23 cellular contexts compared by ENCODE assay signal in the genomic region with DNA sequence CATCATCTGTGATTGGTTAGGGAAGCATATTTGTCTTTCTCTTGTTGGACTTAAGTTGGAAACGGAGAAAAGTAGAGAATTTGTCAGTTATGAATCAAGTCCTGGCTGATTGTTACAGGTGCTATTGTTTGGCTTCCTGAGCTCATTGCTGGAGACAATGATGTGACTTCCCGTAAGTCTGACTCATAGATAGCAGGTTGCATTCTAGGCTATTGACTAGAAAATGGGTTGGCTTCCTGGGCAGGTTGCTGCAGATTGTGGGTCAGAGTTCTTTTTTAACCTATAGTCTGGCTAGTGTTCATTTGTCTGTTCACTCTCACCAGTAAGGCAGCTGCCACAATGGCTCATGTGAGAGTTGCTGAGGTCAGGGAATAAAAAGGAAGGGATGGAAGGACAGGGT.
DNase-seq lines count a peak whose midpoint lies in the region; ATAC-seq and TF ChIP-seq lines count a peak whose summit lies in the region.
"Had no signal": no experiment of that assay in that cellular context is flagged by ENCODE, and none has a peak within 500 bp of the region (broad histone marks: within the 10 kb centered on the region; RNA-seq: fewer than 3 reads in every experiment).

No MANE protein-coding gene starts in this region.

- H3K9me3 ChIP-seq in SK-N-SH (no peaks in the 10 kb centered on the region), sigmoid colon (no peaks in the 10 kb centered on the region), colonic mucosa (no peaks in the 10 kb centered on the region)
- H3K9me3 ChIP-seq: SJCRH30 had no signal

- no peak for TF ChIP-seq POLR2A in sigmoid colon (IDR thresholded peaks at IDR 0.05)

- H3K79me2 ChIP-seq in SK-N-SH (ENCODE audit: insufficient read depth): no peaks in the 10 kb centered on the region

- POLR2A ChIA-PET in SK-N-SH (lab: Yijun Ruan, JAX): no interaction called here

- WGBS in SK-N-SH (ENCODE audit: low lambda C conversion rate): 25% methylated on average over 2 of the region's 2 CpGs
- 68 to 80% methylated on average over 2 of the region's 2 CpGs for WGBS in sigmoid colon, 2 donors

- 0 out of 2 replicates have a peak overlapping the region, but pooled peaks have one; percentile 16 for H2AFZ ChIP-seq in SK-N-SH (ENCODE audit: low read depth)

- H3K4me3 ChIP-seq in SK-N-SH (ENCODE audit: low read depth in 2 of 2, low read length in 1 of 2): no peak overlapping the region
- no peak overlapping the region for H3K4me3 ChIP-seq in sigmoid colon
- H3K4me3 ChIP-seq in colonic mucosa: no peak overlapping the region
- H3K4me3 ChIP-seq: BLaER1, SJCRH30, skin epidermis had no signal

- H3K27me3 ChIP-seq in SK-N-SH (ENCODE audit: insufficient read depth): no peaks in the 10 kb centered on the region
- no peaks in the 10 kb centered on the region for H3K27me3 ChIP-seq in sigmoid colon
- H3K27me3 ChIP-seq in colonic mucosa: no peaks in the 10 kb centered on the region
- H3K27me3 ChIP-seq: BLaER1, SJCRH30 had no signal

- H3K4me1 ChIP-seq in SK-N-SH (ENCODE audit: control insufficient read depth in 1 of 2, insufficient read depth in 2 of 2, low read depth in 1 of 2, low read length in 1 of 2): peaks cover 0 to 31% of the 10 kb centered on the region in 2 experiments; a peak in 1 of 4 replicates
- H3K4me1 ChIP-seq in sigmoid colon: peaks cover 0 to 12% (median 5%) of the 10 kb centered on the region in 4 donors
- H3K4me1 ChIP-seq in colonic mucosa: no peaks in the 10 kb centered on the region

- no peaks in the 10 kb centered on the region for H3K36me3 ChIP-seq in SK-N-SH (replicated peaks in 1 of 2; ENCODE audit: control insufficient read depth in 1 of 2, insufficient read depth in 2 of 2, low read length in 1 of 2)
- H3K36me3 ChIP-seq in sigmoid colon: no peaks in the 10 kb centered on the region
- no peaks in the 10 kb centered on the region for H3K36me3 ChIP-seq in colonic mucosa
- H3K36me3 ChIP-seq: BLaER1, SJCRH30 had no signal

- TF ChIP-seq CTCF in SK-N-SH (IDR thresholded peaks at IDR 0.05) (no peak), sigmoid colon (IDR thresholded peaks at IDR 0.05) (no peak), colonic mucosa (IDR thresholded peaks at IDR 0.05) (no peak)

- no peaks in the 10 kb centered on the region for H3K9me2 ChIP-seq in SK-N-SH

- TF ChIP-seq EP300 in SK-N-SH (IDR thresholded peaks at IDR 0.05; ENCODE audit: borderline replicate concordance in 1 of 2, low read depth in 1 of 2, low read length in 1 of 2) (no peak), sigmoid colon (IDR thresholded peaks at IDR 0.05) (no peak)

- no peak overlapping the region for H3K27ac ChIP-seq in SK-N-SH (ENCODE audit: low read depth in 2 of 2, low read length in 1 of 2)
- no peak overlapping the region for H3K27ac ChIP-seq in sigmoid colon
- H3K27ac ChIP-seq in colonic mucosa: no peak overlapping the region
- H3K27ac ChIP-seq: BLaER1, SJCRH30, skin epidermis had no signal

- CTCF ChIA-PET in SK-N-SH (lab: Yijun Ruan, JAX): interaction anchor here (1.1 kb wide), 1 partner anchor 9 kb away, joined by 3 read pairs; no protein-coding TSS in a partner anchor

- DNase-seq in SK-N-SH: no peak
- peak; percentile 76 to 77 for DNase-seq in SHP77 (lab: John Stamatoyannopoulos, UW)
- peak; percentile 80 for DNase-seq in pulmonary artery endothelial cell (ENCODE audit: low read depth, low spot score)
- no peak for DNase-seq in left lobe of liver (ENCODE audit: low spot score)
- DNase-seq in sigmoid colon: no peak
- DNase-seq in colonic mucosa: no peak
- DNase-seq: activated naive CD4-positive, alpha-beta T cell treated with anti-CD3 and anti-CD28 coated beads, Interleukin-2, amount 50 U/mL, for 16 hours; activated T-cell treated with anti-CD3 and anti-CD28 coated beads, Interleukin-2, amount 50 U/mL, for 72 hours; aorta; GDM1; H7; kidney glomerular epithelial cell; MV-4-11; NCI-H2029 treated with DMSO at 0.1 percent for 48 hours; NCI-H524; nephron progenitor cell; SJCRH30; stimulated activated CD4-positive, alpha-beta T cell treated with anti-CD3 and anti-CD28 coated beads, Interleukin-4, amount 100 ng/mL, for 1 hour; stimulated activated naive CD8-positive, alpha-beta T cell treated with anti-CD3 and anti-CD28 coated beads, Interleukin-15, amount 100 ng/mL, for 72 hours had no signal

- peaks cover 7% of the 10 kb centered on the region for H3F3A ChIP-seq in SK-N-SH (replicated peaks; ENCODE audit: insufficient read depth)

- H4K20me1 ChIP-seq in SK-N-SH (ENCODE audit: insufficient read depth): no peaks in the 10 kb centered on the region
- H4K20me1 ChIP-seq: BLaER1 had no signal

- TF ChIP-seq RAD21 in SK-N-SH (IDR thresholded peaks at IDR 0.05; ENCODE audit: low read length): no peak

- intact Hi-C loops in sigmoid colon (cut with DNase I): no loop called here
- intact Hi-C loops in colonic mucosa (cut with DNase I): no loop called here

- ATAC-seq in SK-N-SH treated with all-trans-retinoic acid at 6 μM for 48 hours (no peak), esophagus mucosa (peak; percentile 91), left lobe of liver (no peak)
- ATAC-seq: activated T-cell treated with anti-CD3 and anti-CD28 coated beads, Interleukin-2, amount 50 U/mL, for 72 hours; stimulated activated naive CD8-positive, alpha-beta T cell treated with anti-CD3 and anti-CD28 coated beads, Interleukin-15, amount 100 ng/mL, for 72 hours had no signal

- no peak overlapping the region for H3K4me2 ChIP-seq in SK-N-SH
- H3K4me2 ChIP-seq: BLaER1 had no signal

- no peak overlapping the region for H3K9ac ChIP-seq in SK-N-SH
- no peak overlapping the region for H3K9ac ChIP-seq in colonic mucosa (ENCODE audit: low read depth in 2 of 2, low read length in 2 of 2)
- H3K9ac ChIP-seq: BLaER1 had no signal

TF ChIP-seq in SK-N-SH, 30 proteins besides CTCF, POLR2A, EP300 and RAD21 (continues in another document):
- TF ChIP-seq JUND (IDR thresholded peaks at IDR 0.05): no peak
- no peak for TF ChIP-seq MEF2A (IDR thresholded peaks at IDR 0.05; ENCODE audit: borderline replicate concordance, low read depth)
- 0 out of 2 replicates have a peak, but pooled peaks have one; percentile 12 for TF ChIP-seq TCF12 (IDR thresholded peaks at IDR 0.05)
- TF ChIP-seq, protein P1, sequence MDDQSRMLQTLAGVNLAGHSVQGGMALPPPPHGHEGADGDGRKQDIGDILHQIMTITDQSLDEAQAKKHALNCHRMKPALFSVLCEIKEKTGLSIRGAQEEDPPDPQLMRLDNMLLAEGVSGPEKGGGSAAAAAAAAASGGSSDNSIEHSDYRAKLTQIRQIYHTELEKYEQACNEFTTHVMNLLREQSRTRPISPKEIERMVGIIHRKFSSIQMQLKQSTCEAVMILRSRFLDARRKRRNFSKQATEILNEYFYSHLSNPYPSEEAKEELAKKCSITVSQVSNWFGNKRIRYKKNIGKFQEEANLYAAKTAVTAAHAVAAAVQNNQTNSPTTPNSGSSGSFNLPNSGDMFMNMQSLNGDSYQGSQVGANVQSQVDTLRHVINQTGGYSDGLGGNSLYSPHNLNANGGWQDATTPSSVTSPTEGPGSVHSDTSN (IDR thresholded peaks at IDR 0.05): no peak
- TF ChIP-seq, protein P2, sequence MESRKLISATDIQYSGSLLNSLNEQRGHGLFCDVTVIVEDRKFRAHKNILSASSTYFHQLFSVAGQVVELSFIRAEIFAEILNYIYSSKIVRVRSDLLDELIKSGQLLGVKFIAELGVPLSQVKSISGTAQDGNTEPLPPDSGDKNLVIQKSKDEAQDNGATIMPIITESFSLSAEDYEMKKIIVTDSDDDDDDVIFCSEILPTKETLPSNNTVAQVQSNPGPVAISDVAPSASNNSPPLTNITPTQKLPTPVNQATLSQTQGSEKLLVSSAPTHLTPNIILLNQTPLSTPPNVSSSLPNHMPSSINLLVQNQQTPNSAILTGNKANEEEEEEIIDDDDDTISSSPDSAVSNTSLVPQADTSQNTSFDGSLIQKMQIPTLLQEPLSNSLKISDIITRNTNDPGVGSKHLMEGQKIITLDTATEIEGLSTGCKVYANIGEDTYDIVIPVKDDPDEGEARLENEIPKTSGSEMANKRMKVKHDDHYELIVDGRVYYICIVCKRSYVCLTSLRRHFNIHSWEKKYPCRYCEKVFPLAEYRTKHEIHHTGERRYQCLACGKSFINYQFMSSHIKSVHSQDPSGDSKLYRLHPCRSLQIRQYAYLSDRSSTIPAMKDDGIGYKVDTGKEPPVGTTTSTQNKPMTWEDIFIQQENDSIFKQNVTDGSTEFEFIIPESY (IDR thresholded peaks at IDR 0.05; ENCODE audit: borderline replicate concordance, low read depth): no peak
- TF ChIP-seq RCOR1 (IDR thresholded peaks at IDR 0.05; ENCODE audit: low read length): no peak

TF ChIP-seq in SK-N-SH treated with all-trans-retinoic acid at 6 μM for 48 hours, 23 proteins besides CTCF, POLR2A, EP300 and RAD21:
- no peak for TF ChIP-seq ESRRG (CRISPR knock-in tag; IDR thresholded peaks at IDR 0.05)
- TF ChIP-seq ZFP3 (CRISPR knock-in tag; IDR thresholded peaks at IDR 0.05): no peak
- TF ChIP-seq ZNF70 (CRISPR knock-in tag; IDR thresholded peaks at IDR 0.05): no peak
- TF ChIP-seq ARNTL (CRISPR knock-in tag; IDR thresholded peaks at IDR 0.05; ENCODE audit: borderline replicate concordance, low read depth): no peak
- TF ChIP-seq CSDC2 (CRISPR knock-in tag; IDR thresholded peaks at IDR 0.05): no peak
- TF ChIP-seq ZC3H10 (CRISPR knock-in tag; IDR thresholded peaks at IDR 0.05): no peak
- no peak for TF ChIP-seq POU6F1 (CRISPR knock-in tag; IDR thresholded peaks at IDR 0.05; ENCODE audit: borderline replicate concordance, low read depth)

Comparison
In these comparisons a context has a peak if more than half of its experiments do, and no peak if none do; other contexts are left out.
1. DNase-seq: peak in SHP77 (2 of 2) and pulmonary artery endothelial cell (single experiment); none in SK-N-SH (single experiment), left lobe of liver (single experiment), sigmoid colon (single experiment) and colonic mucosa (single experiment).